1 cellular context compared by ENCODE assay signal in genomic region chr6:168292911-168293310, GRCh38.
TF ChIP-seq lines count a peak whose summit lies in the region.

No MANE protein-coding gene starts in this region.

TF ChIP-seq in HepG2, 621 proteins besides CTCF, POLR2A, EP300 and RAD21 (continued from another document):
- TF ChIP-seq ATF3 (CRISPR knock-in tag; IDR thresholded peaks at IDR 0.05) (no peak), ZNF230 (CRISPR knock-in tag; IDR thresholded peaks at IDR 0.05) (no peak), ZNF75D (CRISPR knock-in tag; IDR thresholded peaks at IDR 0.05; ENCODE audit: borderline replicate concordance) (no peak), NFIC (IDR thresholded peaks at IDR 0.05; ENCODE audit: low read length) (no peak), E2F5 (CRISPR knock-in tag; conservative IDR thresholded peaks at IDR 0.05) (no peak), GTF3A (CRISPR knock-in tag; conservative IDR thresholded peaks at IDR 0.05) (no peak), ZFAT (CRISPR knock-in tag; conservative IDR thresholded peaks at IDR 0.05) (no peak), ZNF317 (CRISPR knock-in tag; IDR thresholded peaks at IDR 0.05) (no peak), ZNF441 (CRISPR knock-in tag; IDR thresholded peaks at IDR 0.05; ENCODE audit: borderline replicate concordance) (no peak)
